In genomic region chr16:68015681-68016080, GRCh38 we compare ENCODE assay signal across 23 cellular contexts. TPM values are rescaled to one million over a fixed set of nuclear protein-coding genes. Genes with fewer than 3 reads are reported as not detected.
"Had no signal": no experiment of that assay in that cellular context is flagged by ENCODE, and none has a peak within 500 bp of the region (broad histone marks: within the 10 kb centered on the region; RNA-seq: fewer than 3 reads in every experiment).

Gene DPEP2NB, minus strand, starts transcription at chr16:68015911. Its CDS starts 141 bp downstream, at chr16:68015770.

- H3K4me3 ChIP-seq: coronary artery, gastrocnemius medialis, heart left ventricle, left lung, smooth muscle cell, testis, upper lobe of left lung had no signal

- H3K36me3 ChIP-seq: brain microvascular endothelial cell, gastrocnemius medialis, heart left ventricle, left lung, upper lobe of left lung had no signal

- H3K27me3 ChIP-seq: brain microvascular endothelial cell, gastrocnemius medialis, heart left ventricle, left lung, testis, upper lobe of left lung had no signal

- H3K4me1 ChIP-seq: gastrocnemius medialis, testis had no signal

- FAIRE-seq: endometrium had no signal

- H3K27ac ChIP-seq: brain microvascular endothelial cell, coronary artery, gastrocnemius medialis, testis, upper lobe of left lung had no signal

- H3K9me3 Mint-ChIP-seq: activated B cell treated with CpG ODN at 0.5 μM for 24 hours; activated CD8-positive, alpha-beta T cell treated with anti-CD3 and anti-CD28 coated beads for 36 hours; activated naive CD4-positive, alpha-beta T cell treated with anti-CD3 and anti-CD28 coated beads, Interleukin-2, amount 10 ng/mL, durations not matched to agents 7 days and 5 days; activated T-cell treated with anti-CD3 and anti-CD28 coated beads, Interleukin-2, amount 50 U/mL, for 24 hours; central memory CD8-positive, alpha-beta T cell; mesothelial cell of epicardium; nephron had no signal

- H3K4me3 Mint-ChIP-seq: activated B cell treated with CpG ODN at 0.5 μM for 24 hours; activated CD8-positive, alpha-beta T cell treated with anti-CD3 and anti-CD28 coated beads for 36 hours; activated naive CD4-positive, alpha-beta T cell treated with anti-CD3 and anti-CD28 coated beads, Interleukin-2, amount 10 ng/mL, durations not matched to agents 7 days and 5 days; activated T-cell treated with anti-CD3 and anti-CD28 coated beads, Interleukin-2, amount 50 U/mL, for 24 hours; central memory CD8-positive, alpha-beta T cell; mesothelial cell of epicardium; nephron had no signal

- H3K4me2 ChIP-seq: smooth muscle cell had no signal

- ATAC-seq: activated CD8-positive, alpha-beta T cell treated with anti-CD3 and anti-CD28 coated beads for 36 hours; gastrocnemius medialis; heart left ventricle; left lung; sciatic nerve had no signal

- H3K27ac Mint-ChIP-seq: activated B cell treated with CpG ODN at 0.5 μM for 24 hours; activated CD8-positive, alpha-beta T cell treated with anti-CD3 and anti-CD28 coated beads for 36 hours; activated naive CD4-positive, alpha-beta T cell treated with anti-CD3 and anti-CD28 coated beads, Interleukin-2, amount 10 ng/mL, durations not matched to agents 7 days and 5 days; activated T-cell treated with anti-CD3 and anti-CD28 coated beads, Interleukin-2, amount 50 U/mL, for 24 hours; mesothelial cell of epicardium; nephron had no signal

- H3K27me3 Mint-ChIP-seq: activated B cell treated with CpG ODN at 0.5 μM for 24 hours; activated CD8-positive, alpha-beta T cell treated with anti-CD3 and anti-CD28 coated beads for 36 hours; activated T-cell treated with anti-CD3 and anti-CD28 coated beads, Interleukin-2, amount 50 U/mL, for 24 hours; central memory CD8-positive, alpha-beta T cell had no signal

- DNase-seq: activated B cell treated with CpG ODN at 0.5 μM for 24 hours; activated CD4-positive, alpha-beta T cell treated with anti-CD3 and anti-CD28 coated beads for 4 hours; activated CD8-positive, alpha-beta T cell treated with anti-CD3 and anti-CD28 coated beads for 36 hours; activated effector memory CD4-positive, alpha-beta T cell treated with Interleukin-2 at 50 U/mL for 16 hours; activated naive CD4-positive, alpha-beta T cell treated with anti-CD3 and anti-CD28 coated beads, Interleukin-2, amount 10 ng/mL, durations not matched to agents 7 days and 5 days; activated T-cell treated with anti-CD3 and anti-CD28 coated beads, Interleukin-2, amount 50 U/mL, for 24 hours; aorta; brain microvascular endothelial cell; gastrocnemius medialis; heart left ventricle; left lung; stimulated activated CD4-positive, alpha-beta T cell treated with anti-CD3 and anti-CD28 coated beads, Interleukin-4, amount 100 ng/mL, for 1 hour; testis; upper lobe of left lung had no signal

- H3K9me3 ChIP-seq: gastrocnemius medialis, heart left ventricle, left lung, testis, upper lobe of left lung had no signal

- H3K36me3 Mint-ChIP-seq: activated naive CD4-positive, alpha-beta T cell treated with anti-CD3 and anti-CD28 coated beads, Interleukin-2, amount 10 ng/mL, durations not matched to agents 7 days and 5 days had no signal

- H3K4me1 Mint-ChIP-seq: mesothelial cell of epicardium, nephron had no signal

RNA-seq across cellular contexts. Expression of gene DPEP2NB, which starts in this region (rescaled TPM):
- total RNA-seq: activated B cell treated with CpG ODN at 0.5 μM for 24 hours; activated CD8-positive, alpha-beta T cell treated with anti-CD3 and anti-CD28 coated beads for 36 hours; aorta; gastrocnemius medialis; heart left ventricle; kidney epithelial cell; left lung; mesothelial cell of epicardium; osteocyte; sciatic nerve; smooth muscle cell; upper lobe of left lung had no signal
- polyA plus RNA-seq: aorta, heart left ventricle, smooth muscle cell had no signal
